ENCODE assay signal across 8 cellular contexts in the genomic region with DNA sequence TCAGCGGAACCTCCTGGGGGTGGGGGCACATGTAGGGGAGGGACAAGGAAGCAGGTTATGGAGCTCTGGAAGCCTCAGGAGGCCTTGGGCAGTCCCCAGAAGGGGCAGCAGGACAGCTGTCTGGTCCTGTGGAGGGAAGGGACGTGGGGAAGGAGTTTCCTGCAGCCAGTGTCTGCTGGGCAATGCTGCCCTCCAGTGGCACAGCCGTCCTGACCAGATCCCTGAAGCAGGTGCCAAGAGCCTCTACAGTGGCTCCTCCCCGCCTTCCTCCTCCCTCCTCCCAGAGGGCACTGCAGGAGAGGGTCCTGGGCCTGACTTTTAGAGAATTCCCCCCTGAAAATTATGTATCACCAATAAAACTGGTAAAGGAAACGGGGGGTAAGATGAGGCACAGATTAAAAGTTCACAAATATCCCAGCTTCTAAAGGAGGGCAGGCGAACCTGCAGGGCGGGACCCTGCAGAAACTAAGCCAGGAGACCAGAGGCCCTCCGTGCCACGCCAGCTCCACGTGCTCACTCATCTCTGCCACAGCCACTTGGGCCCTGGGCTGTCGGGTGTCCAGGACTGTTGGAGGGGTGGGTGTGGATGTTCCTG.
DNase-seq lines count a peak whose midpoint lies in the region; ATAC-seq and TF ChIP-seq lines count a peak whose summit lies in the region.

No MANE protein-coding gene starts in this region.

- peak; percentile 53 for DNase-seq in NCI-H2107 treated with DMSO at 0.1 percent for 48 hours (lab: John Stamatoyannopoulos, UW; ENCODE audit: unreplicated experiment)
- DNase-seq in NCI-H2107 (lab: John Stamatoyannopoulos, UW), result no peak
- peak; percentile 55 for DNase-seq in NB4 (ENCODE audit: low read depth)
- peak in 52 of 58 donors; percentile 13 to 86 (median 68) for DNase-seq in anterior cingulate cortex (lab: John Stamatoyannopoulos, UW)
- DNase-seq in iPS-NIHi11 (ENCODE audit: low spot score), result peak; percentile 81
- no peak for DNase-seq in tibial artery
- no peak for DNase-seq in KG1 (lab: John Stamatoyannopoulos, UW)

- no peak for ATAC-seq in HG02678 (IDR thresholded peaks at IDR 0.05; ENCODE audit: unreplicated experiment)

- H3K27ac ChIP-seq in tibial artery, result no peak overlapping the region

- no peak for TF ChIP-seq POLR2A in NB4 (IDR thresholded peaks at IDR 0.05; ENCODE audit: extremely low read depth, insufficient read length)

- intact Hi-C loops in tibial artery (cut with DNase I; ENCODE audit: low total_unique reads), result no loop called here

- TF ChIP-seq CTCF in NB4 (IDR thresholded peaks at IDR 0.05; ENCODE audit: low read depth, low read length) (peak; percentile 53), tibial artery (IDR thresholded peaks at IDR 0.05) (peak; percentile 32 to 39)

- H3K4me1 ChIP-seq in tibial artery, result no peaks in the 10 kb centered on the region

- peaks cover 15 to 98% (median 91%) of the 10 kb centered on the region in 3 donors for H3K36me3 ChIP-seq in tibial artery

- H3K27me3 ChIP-seq in tibial artery, result no peaks in the 10 kb centered on the region

- H3K4me3 ChIP-seq in NB4 (ENCODE audit: low read depth, low read length), result no peak overlapping the region
- no peak overlapping the region for H3K4me3 ChIP-seq in tibial artery

- H3K9me3 ChIP-seq in tibial artery, result no peaks in the 10 kb centered on the region

Comparison
In these comparisons a context has a peak if more than half of its experiments do, and no peak if none do; other contexts are left out.
1. DNase-seq: peak in NCI-H2107 treated with DMSO at 0.1 percent for 48 hours (single experiment), NB4 (single experiment), anterior cingulate cortex (52 of 58) and iPS-NIHi11 (single experiment); none in NCI-H2107 (single experiment), tibial artery (0 of 2) and KG1 (single experiment).